Comparison of ENCODE assay signal across 9 cellular contexts in genomic region chrX:111511477-111511876, GRCh38. TPM values are rescaled to one million over a fixed set of nuclear protein-coding genes. Genes with fewer than 3 reads are reported as not detected.
A peak's percentile ranks its signal among the peaks of the same experiment; 100 is the strongest.
DNase-seq lines count a peak whose midpoint lies in the region; ATAC-seq lines count a peak whose summit lies in the region.
"Had no signal": no experiment of that assay in that cellular context is flagged by ENCODE, and none has a peak within 500 bp of the region (broad histone marks: within the 10 kb centered on the region; RNA-seq: fewer than 3 reads in every experiment).

SERTM2 (plus strand) TSS chrX:111511645; CDS start chrX:111518858, 7,213 bp downstream.

- H3K9me3 ChIP-seq in endocrine pancreas (ENCODE audit: control insufficient read depth, low read length): no peaks in the 10 kb centered on the region

- peak; percentile 77 for ATAC-seq in GM19467 (IDR thresholded peaks at IDR 0.05; ENCODE audit: unreplicated experiment)
- ATAC-seq in HG02759 (IDR thresholded peaks at IDR 0.05; ENCODE audit: unreplicated experiment): no peak

- peak within 1 kb of the TSS; percentile 73 for H3K4me3 ChIP-seq in endocrine pancreas (ENCODE audit: control insufficient read depth, insufficient read depth, low read length)

- DNase-seq in CD1c-positive myeloid dendritic cell (ENCODE audit: extremely low spot score) (peak; percentile 23), HT1080 (ENCODE audit: low read depth) (peak; percentile 1), NCI-H748 (lab: John Stamatoyannopoulos, UW; ENCODE audit: unreplicated experiment) (no peak), nucleus accumbens (lab: John Stamatoyannopoulos, UW) (no peak), NCI-H1105 treated with DMSO at 0.1 percent for 48 hours (lab: John Stamatoyannopoulos, UW) (no peak)

- H3K9ac ChIP-seq in endocrine pancreas (ENCODE audit: control insufficient read depth, insufficient read depth, low read length): no peak within 1 kb of the TSS

- no peaks in the 10 kb centered on the region for H3K36me3 ChIP-seq in endocrine pancreas (ENCODE audit: control insufficient read depth, insufficient read depth, low read length)

- H3K27me3 ChIP-seq in endocrine pancreas (ENCODE audit: control insufficient read depth, insufficient read depth, low read length): no peaks in the 10 kb centered on the region

- no peaks in the 10 kb centered on the region for H3K4me1 ChIP-seq in endocrine pancreas (ENCODE audit: control insufficient read depth, insufficient read depth, low read length)

RNA-seq across cellular contexts. Expression of gene SERTM2, which starts in this region (rescaled TPM):
- total RNA-seq in HT1080 (2014; rRNA removed; shearing (Covaris generic)): 0.20 TPM in 1 of 2 replicates, not detected in the other
- 0.03 and 0.09 TPM in 2 replicates for polyA plus RNA-seq in HT1080 (2015; cell fraction: cytosol; rRNA removed)
- polyA plus RNA-seq in HT1080 (2015; cell fraction: nucleus; rRNA removed): 0.06 and 0.16 TPM in 2 replicates
- total RNA-seq: glomerular endothelial cell had no signal

Comparison
In these comparisons a context has a peak if more than half of its experiments do, and no peak if none do; other contexts are left out.
1. Peak in DNase-seq in HT1080; RNA of the gene not detected or under 1 TPM.